ENCODE assay signal across 8 cellular contexts in genomic region chr18:30971338-30971956, GRCh38.
DNase-seq lines count a peak whose midpoint lies in the region; ATAC-seq and TF ChIP-seq lines count a peak whose summit lies in the region.

No MANE protein-coding gene starts in this region.

- H2AFZ ChIP-seq in OCI-LY3 (ENCODE audit: low read depth, low read length): no peak overlapping the region

- no TSS peak for BruUV-seq in A673 (replicated peaks; lab: Mats Ljungman, UMichigan)

- intact Hi-C loops in A673 (cut with micrococcal nuclease; ENCODE audit: unreplicated experiment): loop anchor here (5.0 kb wide), 1 partner anchor 1099 kb away; no protein-coding TSS in a partner anchor
- intact Hi-C loops in head of caudate nucleus (cut with DNase I): no loop called here

- H3K4me2 ChIP-seq in OCI-LY3 (ENCODE audit: low read length): 0 out of 2 replicates have a peak overlapping the region, but pooled peaks have one; percentile 89

- H3K27me3 ChIP-seq in A673 (replicated peaks; ENCODE audit: insufficient read depth, low read depth, low read length, poor library complexity) (no peaks in the 10 kb centered on the region), OCI-LY3 (ENCODE audit: low read depth, low read length) (no peaks in the 10 kb centered on the region)

- no peaks in the 10 kb centered on the region for H4K20me1 ChIP-seq in OCI-LY3 (ENCODE audit: insufficient read depth, low read length)

- no peak overlapping the region for H3K9ac ChIP-seq in OCI-LY3 (ENCODE audit: low read length)

- H3K9me3 ChIP-seq in A673 (ENCODE audit: low read depth, low read length, poor library complexity, severe bottlenecking): no peaks in the 10 kb centered on the region
- H3K9me3 ChIP-seq in OCI-LY3 (ENCODE audit: insufficient read depth, low read length): no peaks in the 10 kb centered on the region

- no peak for TF ChIP-seq POLR2A in erythroblast (IDR thresholded peaks at IDR 0.05; ENCODE audit: low read length)

- H3K36me3 ChIP-seq in A673 (ENCODE audit: insufficient read depth, low read length, poor library complexity, severe bottlenecking) (no peaks in the 10 kb centered on the region), OCI-LY3 (replicated peaks; ENCODE audit: low read depth, low read length) (no peaks in the 10 kb centered on the region)

- POLR2A ChIA-PET in A673 (lab: Charles Lee; ENCODE audit: low non-redundant PET): no interaction called here

- CTCF ChIA-PET in A673 (lab: Charles Lee): no interaction called here

- peak; percentile 70 for ATAC-seq in GM18508 (IDR thresholded peaks at IDR 0.05; ENCODE audit: insufficient read depth, unreplicated experiment)
- peak; percentile 84 for ATAC-seq in HG03354 (IDR thresholded peaks at IDR 0.05; ENCODE audit: poor library complexity, severe bottlenecking, unreplicated experiment)

- DNase-seq in A673 (ENCODE audit: low spot score) (peak; percentile 50), erythroblast (lab: John Stamatoyannopoulos, UW) (peak; percentile 39 to 67), retina (peak; percentile 25), head of caudate nucleus (no peak), iPS-NIHi7 (ENCODE audit: extremely low spot score) (no peak)

- H3K27ac ChIP-seq in A673 (ENCODE audit: low read depth, low read length, poor library complexity, severe bottlenecking) (no peak overlapping the region), OCI-LY3 (ENCODE audit: low read length) (no peak overlapping the region)

- no peaks in the 10 kb centered on the region for H3K79me2 ChIP-seq in OCI-LY3 (ENCODE audit: low read length)

- no peaks in the 10 kb centered on the region for H3K4me1 ChIP-seq in A673 (ENCODE audit: insufficient read depth, low read length, poor library complexity, severe bottlenecking)
- peaks cover 4% of the 10 kb centered on the region; the same call in 1 of the 2 replicates for H3K4me1 ChIP-seq in OCI-LY3 (ENCODE audit: low read length)

- H3K4me3 ChIP-seq in A673 (ENCODE audit: low read depth, low read length, poor library complexity, severe bottlenecking): no peak overlapping the region
- H3K4me3 ChIP-seq in OCI-LY3 (ENCODE audit: low read length): no peak overlapping the region

- TF ChIP-seq CTCF in A673 (conservative IDR thresholded peaks at IDR 0.05; ENCODE audit: low read depth, low read length) (peak; percentile 61), OCI-LY3 (IDR thresholded peaks at IDR 0.05; ENCODE audit: low read depth, low read length) (peak; percentile 64)

Comparison
In these comparisons a context has a peak if more than half of its experiments do, and no peak if none do; other contexts are left out.
1. DNase-seq: peak in A673 (single experiment), erythroblast (2 of 2) and retina (single experiment); none in head of caudate nucleus (0 of 42) and iPS-NIHi7 (single experiment).